ENCODE assay signal across 20 cellular contexts in the genomic region with DNA sequence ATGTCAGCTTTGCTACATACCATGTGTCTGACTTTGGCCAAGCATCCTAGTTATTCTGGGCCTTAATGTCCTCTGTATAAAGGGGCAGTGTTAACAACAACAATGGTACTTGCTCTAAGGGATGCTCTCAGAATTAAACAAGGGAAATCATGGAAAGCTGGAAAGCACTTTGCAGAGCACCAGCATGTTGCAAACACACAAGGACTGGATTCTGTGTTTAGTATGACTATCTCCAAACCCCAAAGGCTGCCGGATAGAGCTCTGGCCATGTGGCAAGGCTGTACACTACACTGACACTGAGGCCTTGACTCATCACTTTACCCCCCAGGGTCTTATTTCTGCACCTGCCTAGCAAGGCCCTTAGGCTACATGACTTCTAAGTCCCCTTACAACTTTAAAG.
"Had no signal": no experiment of that assay in that cellular context is flagged by ENCODE, and none has a peak within 500 bp of the region (broad histone marks: within the 10 kb centered on the region; RNA-seq: fewer than 3 reads in every experiment).

No MANE protein-coding gene starts in this region.

- H3K27ac ChIP-seq: ascending aorta, left ventricle myocardium inferior, psoas muscle, sigmoid colon, thyroid gland, uterus, VCaP had no signal

- H3K9me3 ChIP-seq: ascending aorta, left ventricle myocardium inferior, psoas muscle, sigmoid colon, thyroid gland, uterus had no signal

- H3K4me3 ChIP-seq: ascending aorta, left ventricle myocardium inferior, psoas muscle, sigmoid colon, thyroid gland, uterus had no signal

- H3K27me3 ChIP-seq: ascending aorta, sigmoid colon, thyroid gland, uterus had no signal

- ATAC-seq: activated naive CD8-positive, alpha-beta T cell treated with anti-CD3 and anti-CD28 coated beads, Interleukin-2, amount 50 U/mL, for 24 hours; psoas muscle; stimulated activated naive CD8-positive, alpha-beta T cell treated with anti-CD3 and anti-CD28 coated beads, Interleukin-15, amount 100 ng/mL, for 72 hours had no signal

- H3K36me3 ChIP-seq: ascending aorta, thyroid gland, uterus had no signal

- FAIRE-seq: bronchial epithelial cell, keratinocyte had no signal

- H3K4me1 ChIP-seq: ascending aorta, sigmoid colon, thyroid gland, uterus had no signal

- DNase-seq: activated CD4-positive, alpha-beta T cell treated with anti-CD3 and anti-CD28 coated beads for 1 hour; activated CD4-positive, alpha-beta T cell treated with anti-CD3 and anti-CD28 coated beads, Interleukin-2, amount 50 U/mL, for 4 hours; activated naive CD4-positive, alpha-beta T cell treated with anti-CD3 and anti-CD28 coated beads for 36 hours; activated naive CD8-positive, alpha-beta T cell treated with anti-CD3 and anti-CD28 coated beads, Interleukin-2, amount 50 U/mL, for 24 hours; activated T-cell treated with anti-CD3 and anti-CD28 coated beads for 4 hours; erythroblast; left ventricle myocardium inferior; nephron progenitor cell; occipital lobe; psoas muscle; sigmoid colon; stimulated activated CD4-positive, alpha-beta T cell treated with anti-CD3 and anti-CD28 coated beads, Interleukin-1b, Interleukin-23, amount 100 ng/mL, for 48 hours; stimulated activated naive CD8-positive, alpha-beta T cell treated with anti-CD3 and anti-CD28 coated beads, Interleukin-15, amount 100 ng/mL, for 72 hours; T-helper 1 cell; thyroid gland; uterus had no signal
